8 cellular contexts compared by ENCODE assay signal in the genomic region with DNA sequence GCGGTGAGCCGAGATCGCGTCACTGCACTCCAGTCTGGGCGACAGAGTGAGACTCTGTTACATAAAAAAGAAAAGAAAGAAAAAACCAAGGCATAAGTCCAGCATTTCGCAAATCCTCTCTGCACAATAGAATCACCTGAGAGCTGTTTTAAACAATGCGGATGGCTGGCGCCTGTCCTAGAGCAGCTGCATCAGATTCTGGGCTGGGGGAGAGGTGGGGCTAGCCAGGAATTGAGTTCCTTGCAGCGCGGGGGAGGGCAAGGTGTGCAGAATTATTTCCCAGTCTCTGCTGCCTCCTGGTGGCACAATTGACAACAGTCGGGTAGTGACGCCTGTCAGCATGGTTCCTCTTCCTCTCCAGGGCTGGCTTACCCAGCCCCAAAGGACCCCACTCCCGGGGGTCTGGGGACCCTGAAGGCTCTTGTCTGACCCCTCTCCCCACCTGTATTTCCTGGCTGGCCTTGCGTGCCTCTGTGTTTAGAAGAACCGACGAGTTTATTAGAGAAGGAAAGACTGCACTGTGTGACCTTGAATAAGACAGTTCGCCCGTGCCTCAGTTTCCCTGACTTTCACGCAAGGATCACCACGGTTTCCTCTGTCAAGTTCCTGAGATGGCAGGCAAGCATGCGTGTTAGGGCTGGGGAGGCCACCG. TPM values are rescaled to one million over a fixed set of nuclear protein-coding genes. Genes with fewer than 3 reads are reported as not detected.
DNase-seq lines count a peak whose midpoint lies in the region; ATAC-seq, FAIRE-seq and TF ChIP-seq lines count a peak whose summit lies in the region.

No MANE protein-coding gene starts in this region.

- no peak overlapping the region for H3K9ac ChIP-seq in HepG2 (ENCODE audit: insufficient read depth, low read depth, low read length)

- FAIRE-seq in HepG2 (lab: Jason Lieb, UNC): peak; percentile 98

- peak overlapping the region; percentile 44 for H3K4me3 Mint-ChIP-seq in chondrocyte (ENCODE audit: unreplicated experiment)

- H3K9me3 Mint-ChIP-seq in chondrocyte (ENCODE audit: low read depth): no peaks in the 10 kb centered on the region

- peaks cover 10% of the 10 kb centered on the region for H3K27me3 Mint-ChIP-seq in chondrocyte (ENCODE audit: low read depth)

- H2AFZ ChIP-seq in HepG2 (ENCODE audit: low read length): peak overlapping the region; percentile 55

- peak overlapping the region in 2 of 3 experiments; percentile 3 to 60; a peak in 4 of 6 replicates for H3K4me3 ChIP-seq in HepG2 (replicated peaks in 1 of 3; ENCODE audit: insufficient read depth in 1 of 3, low read depth in 2 of 3, low read length in 3 of 3)

- TF ChIP-seq CTCF in chondrocyte (IDR thresholded peaks at IDR 0.05): peak; percentile 90
- TF ChIP-seq CTCF in HepG2 (CRISPR knock-in tag; IDR thresholded peaks at IDR 0.05): peak; percentile 94

- peaks cover 8% of the 10 kb centered on the region for H3K4me1 Mint-ChIP-seq in chondrocyte (ENCODE audit: low read depth)

- 9% methylated on average over 21 of the region's 22 CpGs for WGBS in HepG2 (ENCODE audit: low lambda C conversion rate)

- no peaks in the 10 kb centered on the region for H3K79me2 ChIP-seq in HepG2 (ENCODE audit: insufficient read depth, low read length)

- peaks cover 16% of the 10 kb centered on the region for H3K4me1 ChIP-seq in HepG2 (ENCODE audit: insufficient read depth, low read length)

- TF ChIP-seq EP300 in HepG2 (IDR thresholded peaks at IDR 0.05; ENCODE audit: low read depth in 2 of 2, low read length in 2 of 2): no peak
- TF ChIP-seq EP300 in HepG2 (CRISPR knock-in tag; IDR thresholded peaks at IDR 0.05; ENCODE audit: borderline replicate concordance): no peak

- no peaks in the 10 kb centered on the region for H3K36me3 Mint-ChIP-seq in chondrocyte (ENCODE audit: low read depth)

- ATAC-seq in GM19023 (IDR thresholded peaks at IDR 0.05; ENCODE audit: unreplicated experiment) (peak; percentile 54), HG03175 (IDR thresholded peaks at IDR 0.05; ENCODE audit: unreplicated experiment) (peak; percentile 62), HepG2 (peak; percentile 92)

- CTCF ChIA-PET in HepG2 (lab: Yijun Ruan, JAX; ENCODE audit: low intra/inter-chr PET ratio, low total read pairs): interaction anchor here (0.7 to 2.6 kb wide), 7 partner anchors 15 to 703 kb away, joined by 3 to 16 read pairs (median 5); a partner anchor contains a TSS

- DNase-seq in AG08396 (ENCODE audit: low spot score) (peak; percentile 82), NCI-H345 (lab: John Stamatoyannopoulos, UW) (peak; percentile 92), chondrocyte (ENCODE audit: low spot score) (no peak), HepG2 (ENCODE audit: low spot score) (peak; percentile 74)
- peak; percentile 79 for DNase-seq in activated CD4-positive, alpha-beta T cell treated with anti-CD3 and anti-CD28 coated beads for 1 hour
- DNase-seq in stimulated activated CD4-positive, alpha-beta T cell treated with anti-CD3 and anti-CD28 coated beads, Interleukin-2, amount 100 ng/mL, for 48 hours: peak; percentile 84 to 86

- no peak overlapping the region for H3K27ac ChIP-seq in HepG2 (ENCODE audit: extremely low read length, insufficient read depth, low read length)

- H3K27me3 ChIP-seq in HepG2 (ENCODE audit: control insufficient read depth in 1 of 2, insufficient read depth in 2 of 2, low read length in 2 of 2): peaks cover 0 to 30% of the 10 kb centered on the region in 2 experiments; a peak in 4 of 5 replicates

- no peak overlapping the region for H3K27ac Mint-ChIP-seq in chondrocyte (ENCODE audit: unreplicated experiment)

- H3K36me3 ChIP-seq in HepG2 (replicated peaks in 1 of 2; ENCODE audit: control insufficient read depth in 1 of 2, insufficient read depth in 2 of 2, low read length in 2 of 2): no peaks in the 10 kb centered on the region

- POLR2A ChIA-PET in HepG2 (lab: Yijun Ruan, JAX): no interaction called here

- peak; percentile 89 for TF ChIP-seq RAD21 in HepG2 (CRISPR knock-in tag; IDR thresholded peaks at IDR 0.05)

- no peaks in the 10 kb centered on the region for H3K9me3 ChIP-seq in HepG2 (ENCODE audit: low read length)

- no TSS peak for BruUV-seq in HepG2 (replicated peaks; lab: Mats Ljungman, UMichigan)

- in situ Hi-C loops in HepG2 (cut with HindIII; ENCODE audit: extremely low pct_ligation_motif_present, low pct_unique_long_range_greater_than_20kb): loop anchor here (5.0 to 25.0 kb wide), 3 partner anchors 371 to 701 kb away; a partner anchor contains a TSS

- H4K20me1 ChIP-seq in HepG2 (ENCODE audit: insufficient read depth, low read length): no peaks in the 10 kb centered on the region

- H3K4me2 ChIP-seq in HepG2 (ENCODE audit: low read depth, low read length): peak overlapping the region; percentile 82

- no peak for TF ChIP-seq POLR2A in HepG2 (IDR thresholded peaks at IDR 0.05; ENCODE audit: insufficient read depth in 1 of 2, low read depth in 2 of 2, low read length in 2 of 2)

- intact Hi-C loops in HepG2 (cut with micrococcal nuclease; ENCODE audit: unreplicated experiment): loop anchor here (1.0 to 5.0 kb wide), 7 partner anchors 116 to 701 kb away; a partner anchor contains a TSS

TF ChIP-seq in HepG2, 621 proteins besides CTCF, POLR2A, EP300 and RAD21 (continues in another document):
- no peak for TF ChIP-seq KAT2B (IDR thresholded peaks at IDR 0.05; ENCODE audit: borderline replicate concordance, low read depth, low read length)
- TF ChIP-seq, protein P1, sequence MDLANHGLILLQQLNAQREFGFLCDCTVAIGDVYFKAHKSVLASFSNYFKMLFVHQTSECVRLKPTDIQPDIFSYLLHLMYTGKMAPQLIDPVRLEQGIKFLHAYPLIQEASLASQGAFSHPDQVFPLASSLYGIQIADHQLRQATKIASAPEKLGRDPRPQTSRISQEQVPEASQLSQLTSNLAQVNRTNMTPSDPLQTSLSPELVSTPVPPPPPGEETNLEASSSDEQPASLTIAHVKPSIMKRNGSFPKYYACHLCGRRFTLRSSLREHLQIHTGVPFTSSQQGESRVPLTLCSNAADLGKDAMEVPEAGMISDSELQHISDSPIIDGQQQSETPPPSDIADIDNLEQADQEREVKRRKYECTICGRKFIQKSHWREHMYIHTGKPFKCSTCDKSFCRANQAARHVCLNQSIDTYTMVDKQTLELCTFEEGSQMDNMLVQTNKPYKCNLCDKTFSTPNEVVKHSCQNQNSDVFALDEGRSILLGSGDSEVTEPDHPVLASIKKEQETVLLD (CRISPR knock-in tag; IDR thresholded peaks at IDR 0.05; ENCODE audit: low read depth): no peak
- TF ChIP-seq, protein P2, sequence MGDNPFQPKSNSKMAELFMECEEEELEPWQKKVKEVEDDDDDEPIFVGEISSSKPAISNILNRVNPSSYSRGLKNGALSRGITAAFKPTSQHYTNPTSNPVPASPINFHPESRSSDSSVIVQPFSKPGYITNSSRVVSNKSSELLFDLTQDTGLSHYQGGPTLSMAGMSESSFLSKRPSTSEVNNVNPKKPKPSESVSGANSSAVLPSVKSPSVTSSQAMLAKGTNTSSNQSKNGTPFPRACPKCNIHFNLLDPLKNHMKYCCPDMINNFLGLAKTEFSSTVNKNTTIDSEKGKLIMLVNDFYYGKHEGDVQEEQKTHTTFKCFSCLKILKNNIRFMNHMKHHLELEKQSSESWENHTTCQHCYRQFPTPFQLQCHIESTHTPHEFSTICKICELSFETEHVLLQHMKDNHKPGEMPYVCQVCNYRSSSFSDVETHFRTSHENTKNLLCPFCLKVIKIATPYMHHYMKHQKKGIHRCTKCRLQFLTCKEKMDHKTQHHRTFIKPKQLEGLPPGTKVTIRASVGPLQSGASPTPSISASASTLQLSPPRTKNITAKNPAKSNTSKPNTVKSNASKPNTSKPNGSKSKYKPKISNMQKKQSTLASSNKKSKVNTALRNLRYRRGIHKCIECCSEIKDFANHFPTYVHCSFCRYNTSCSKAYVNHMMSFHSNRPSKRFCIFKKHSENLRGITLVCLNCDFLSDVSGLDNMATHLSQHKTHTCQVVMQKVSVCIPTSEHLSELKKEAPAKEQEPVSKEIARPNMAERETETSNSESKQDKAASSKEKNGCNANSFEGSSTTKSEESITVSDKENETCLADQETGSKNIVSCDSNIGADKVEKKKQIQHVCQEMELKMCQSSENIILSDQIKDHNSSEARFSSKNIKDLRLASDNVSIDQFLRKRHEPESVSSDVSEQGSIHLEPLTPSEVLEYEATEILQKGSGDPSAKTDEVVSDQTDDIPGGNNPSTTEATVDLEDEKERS (CRISPR knock-in tag; IDR thresholded peaks at IDR 0.05): no peak

RNA-seq across cellular contexts. Expression of a gene that starts 41.1 kb away (rescaled TPM):
- total RNA-seq in chondrocyte (0.94 to 1.1 TPM (median 1.1 TPM) in 3 replicates), HepG2 (2016; rRNA removed; fragmentation: Illumina TruSeq; extraction: Trizol) (0.13 TPM in 1 of 2 replicates, not detected in the other)
- under 0.01 TPM in 1 of 2 replicates, not detected in the other for total RNA-seq in HepG2 (2016; cell fraction: cytosol; rRNA removed; fragmentation: Illumina TruSeq; extraction: Trizol; ENCODE audit: low read depth)
- 0.06 TPM in 1 of 2 replicates, not detected in the other for total RNA-seq in HepG2 (2016; cell fraction: insoluble cytoplasmic fraction; rRNA removed; fragmentation: Illumina TruSeq; extraction: Trizol)
- not detected in 2 replicates for total RNA-seq in HepG2 (2016; cell fraction: membrane; rRNA removed; fragmentation: Illumina TruSeq; extraction: Trizol)
- total RNA-seq in HepG2 (2016; cell fraction: nucleus; rRNA removed; fragmentation: Illumina TruSeq; extraction: Trizol): not detected in 2 replicates
- polyA plus RNA-seq in HepG2 (2011; rRNA removed): 0.18 and 0.63 TPM in 2 replicates
- 0.31 and 0.46 TPM in 2 replicates for polyA plus RNA-seq in HepG2 (2011; cell fraction: cytosol; rRNA removed)
- 1.1 and 2.2 TPM in 2 replicates for polyA plus RNA-seq in HepG2 (2011; cell fraction: nucleus; rRNA removed)
- polyA plus RNA-seq in HepG2 (2012): 1.6 and 2.5 TPM in 2 replicates
- polyA plus RNA-seq in HepG2 (2016; cell fraction: cytosol; fragmentation: Illumina TruSeq; extraction: Trizol; ENCODE audit: low read depth): not detected in 2 replicates
- not detected in 2 replicates for polyA plus RNA-seq in HepG2 (2016; cell fraction: insoluble cytoplasmic fraction; fragmentation: Illumina TruSeq; extraction: Trizol; ENCODE audit: low read depth)
- not detected in 2 replicates for polyA plus RNA-seq in HepG2 (2016; cell fraction: membrane; fragmentation: Illumina TruSeq; extraction: Trizol; ENCODE audit: low read depth)
- not detected in 2 replicates for polyA plus RNA-seq in HepG2 (2016; cell fraction: nucleus; fragmentation: Illumina TruSeq; extraction: Trizol; ENCODE audit: insufficient read depth, low read depth)
- 4.0 and 7.0 TPM in 2 replicates for polyA minus RNA-seq in HepG2 (2011; rRNA and poly(A)+ RNA removed; ENCODE audit: low replicate concordance)
- not detected in 2 replicates for polyA minus RNA-seq in HepG2 (2011; cell fraction: cytosol; rRNA and poly(A)+ RNA removed)
- 1.1 and 2.3 TPM in 2 replicates for polyA minus RNA-seq in HepG2 (2011; cell fraction: nucleus; rRNA and poly(A)+ RNA removed)
